ENCODE assay signal across 8 cellular contexts in the genomic region with DNA sequence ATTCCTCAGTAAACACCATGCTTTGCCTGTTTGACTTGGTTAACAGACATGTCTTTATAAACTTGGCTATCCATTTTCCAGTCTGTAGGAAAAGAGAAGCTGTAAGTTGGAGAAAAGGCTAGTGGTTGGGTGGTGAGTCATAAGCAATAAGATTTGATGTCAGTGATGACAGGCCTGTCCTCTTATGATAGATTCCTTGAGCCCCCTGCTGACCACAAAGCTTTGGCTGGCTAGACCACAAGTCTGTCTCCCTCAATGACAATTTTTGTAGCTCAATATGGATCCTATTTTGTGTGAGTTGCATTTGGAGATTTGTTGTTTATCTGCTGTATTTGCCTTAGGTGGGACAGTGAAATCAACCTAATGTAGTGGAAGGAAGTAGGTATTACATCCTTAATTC.
DNase-seq lines count a peak whose midpoint lies in the region; ATAC-seq and TF ChIP-seq lines count a peak whose summit lies in the region.

No MANE protein-coding gene starts in this region.

- no peak for TF ChIP-seq EP300 in gastroesophageal sphincter (IDR thresholded peaks at IDR 0.05)

- H3K4me1 ChIP-seq in heart right ventricle (peaks cover 3 to 55% (median 33%) of the 10 kb centered on the region in 9 donors), gastroesophageal sphincter (peaks cover 0 to 22% (median 0%) of the 10 kb centered on the region in 3 donors)

- peaks cover 0 to 43% (median 18%) of the 10 kb centered on the region in 9 donors for H3K36me3 ChIP-seq in heart right ventricle
- peaks cover 0 to 19% of the 10 kb centered on the region in 2 donors for H3K36me3 ChIP-seq in gastroesophageal sphincter

- DNase-seq in heart right ventricle (no peak), Right ventricle myocardium superior (no peak), RWPE1 (ENCODE audit: low spot score) (peak; percentile 13), dorsolateral prefrontal cortex (no peak), stromal cell of bone marrow (ENCODE audit: low read depth) (peak; percentile 49), NCI-H2196 treated with DMSO at 0.1 percent for 48 hours (lab: John Stamatoyannopoulos, UW; ENCODE audit: unreplicated experiment) (no peak)

- TF ChIP-seq CTCF in heart right ventricle (IDR thresholded peaks at IDR 0.05) (peak in 3 of 9 donors; percentile 7 to 24 (median 13)), RWPE1 (conservative IDR thresholded peaks at IDR 0.05; ENCODE audit: low read depth) (no peak), dorsolateral prefrontal cortex (IDR thresholded peaks at IDR 0.05 in 54 of 56, conservative IDR thresholded peaks at IDR 0.05 in 2 of 56; ENCODE audit: low read depth in 1 of 56, partially characterized antibody in 56 of 56) (peak in 2 of 56 donors; percentile 9 to 17), gastroesophageal sphincter (IDR thresholded peaks at IDR 0.05) (no peak)

- POLR2A ChIA-PET in RWPE1 (lab: Yijun Ruan, JAX; ENCODE audit: low non-redundant PET) = no interaction called here

- no peaks in the 10 kb centered on the region for H3K27me3 ChIP-seq in heart right ventricle
- no peaks in the 10 kb centered on the region for H3K27me3 ChIP-seq in dorsolateral prefrontal cortex
- H3K27me3 ChIP-seq in gastroesophageal sphincter = no peaks in the 10 kb centered on the region

- ATAC-seq in heart right ventricle (peak in 3 of 8 donors; percentile 36 to 39 (median 39)), Right ventricle myocardium superior (ENCODE audit: poor library complexity) (no peak), GM18907 (IDR thresholded peaks at IDR 0.05; ENCODE audit: unreplicated experiment) (no peak), gastroesophageal sphincter (no peak)

- intact Hi-C loops in heart right ventricle (cut with DNase I) (loop anchor here in 1 of 10 donors (1.0 kb wide), 1 partner anchor 33 kb away; no protein-coding TSS in a partner anchor), Right ventricle myocardium superior (cut with DNase I) (no loop called here), dorsolateral prefrontal cortex (cut with DNase I) (no loop called here)

- CTCF ChIA-PET in RWPE1 (lab: Yijun Ruan, JAX) = interaction anchor here (0.6 kb wide), 1 partner anchor 313 kb away, joined by 3 read pairs; no protein-coding TSS in a partner anchor

- peaks cover 0 to 17% (median 0%) of the 10 kb centered on the region in 11 donors for H3K9me3 ChIP-seq in heart right ventricle
- peaks cover 0 to under 1% (median 0%) of the 10 kb centered on the region in 3 donors for H3K9me3 ChIP-seq in gastroesophageal sphincter

- no peak for TF ChIP-seq POLR2A in gastroesophageal sphincter (IDR thresholded peaks at IDR 0.05)

- no peak overlapping the region for H3K4me3 ChIP-seq in heart right ventricle
- no peak overlapping the region for H3K4me3 ChIP-seq in dorsolateral prefrontal cortex
- no peak overlapping the region for H3K4me3 ChIP-seq in gastroesophageal sphincter

- peak overlapping the region in 8 of 10 donors; percentile 7 to 84 (median 72) for H3K27ac ChIP-seq in heart right ventricle
- no peak overlapping the region for H3K27ac ChIP-seq in RWPE1
- peak overlapping the region in 38 of 59 donors; percentile 6 to 89 (median 66) for H3K27ac ChIP-seq in dorsolateral prefrontal cortex
- no peak overlapping the region for H3K27ac ChIP-seq in gastroesophageal sphincter

Comparison
In these comparisons a context has a peak if more than half of its experiments do, and no peak if none do; other contexts are left out.
1. DNase-seq: peak in RWPE1 (single experiment) and stromal cell of bone marrow (single experiment); none in heart right ventricle (0 of 2), Right ventricle myocardium superior (single experiment), dorsolateral prefrontal cortex (0 of 10) and NCI-H2196 treated with DMSO at 0.1 percent for 48 hours (single experiment).
2. H3K27ac ChIP-seq: peak in heart right ventricle (8 of 10) and dorsolateral prefrontal cortex (38 of 59); none in RWPE1 (single experiment) and gastroesophageal sphincter (0 of 4).